8 cellular contexts compared by ENCODE assay signal in genomic region chr1:25616932-25617625, GRCh38. TPM values are rescaled to one million over a fixed set of nuclear protein-coding genes. Genes with fewer than 3 reads are reported as not detected.
A peak's percentile ranks its signal among the peaks of the same experiment; 100 is the strongest.
DNase-seq lines count a peak whose midpoint lies in the region; ATAC-seq, FAIRE-seq and TF ChIP-seq lines count a peak whose summit lies in the region.

No MANE protein-coding gene starts in this region.

- CTCF ChIA-PET in K562 (lab: Yijun Ruan, JAX; ENCODE audit: low intra/inter-chr PET ratio) = no interaction called here

- intact Hi-C loops in K562 (cut with micrococcal nuclease) = no loop called here
- intact Hi-C loops in right lobe of liver (cut with DNase I) = loop anchor here (10.0 kb wide), 1 partner anchor 178 kb away; no protein-coding TSS in a partner anchor
- intact Hi-C loops in transverse colon (cut with DNase I; ENCODE audit: low total_unique reads) = loop anchor here (2.0 to 5.0 kb wide), 2 partner anchors 78 to 125 kb away; no protein-coding TSS in a partner anchor
- intact Hi-C loops in activated T-helper 2 cell treated with anti-CD3 and anti-CD28 coated beads, Interferon-gamma antibody, Interleukin-2, Interleukin-4, amounts not matched to agents 10 μg/mL and 5 μg/mL and 100 μg/mL, durations not matched to agents 14 hours and 24 hours and 36 hours (cut with micrococcal nuclease) = no loop called here

- DNase-seq in Jurkat, Clone E6-1 (ENCODE audit: low read depth, low spot score) = no peak
- DNase-seq in K562 (ENCODE audit: extremely low read depth in 1 of 4, low spot score in 3 of 4) = peak in 2 of 4 experiments; percentile 63
- no peak for DNase-seq in right lobe of liver
- DNase-seq in transverse colon = no peak
- DNase-seq in activated T-helper 2 cell treated with anti-CD3 and anti-CD28 coated beads, Interferon-gamma antibody, Interleukin-2, Interleukin-4, amounts not matched to agents 10 μg/mL and 5 μg/mL and 100 μg/mL, durations not matched to agents 14 hours and 24 hours and 36 hours (ENCODE audit: low spot score) = no peak
- no peak for DNase-seq in NCI-H2171 treated with DMSO at 0.1 percent for 48 hours (lab: John Stamatoyannopoulos, UW)

- ATAC-seq in GM18517 (IDR thresholded peaks at IDR 0.05; ENCODE audit: unreplicated experiment) (peak; percentile 4), K562 (0 out of 3 replicates have a peak, but pooled peaks have one; percentile 4), right lobe of liver (no peak), HG03571 (IDR thresholded peaks at IDR 0.05; ENCODE audit: unreplicated experiment) (no peak)

- no peak for TF ChIP-seq RAD21 in K562 (CRISPR knock-in tag; conservative IDR thresholded peaks at IDR 0.05 in 1 of 2, IDR thresholded peaks at IDR 0.05 in 1 of 2)

- peaks cover 47 to 75% of the 10 kb centered on the region in 2 experiments for H3K27me3 ChIP-seq in K562 (ENCODE audit: control insufficient read depth in 2 of 2, insufficient read depth in 2 of 2, low read length in 2 of 2)
- H3K27me3 ChIP-seq in right lobe of liver = no peaks in the 10 kb centered on the region
- H3K27me3 ChIP-seq in transverse colon = peaks cover 20% of the 10 kb centered on the region

- peaks cover 73% of the 10 kb centered on the region for H3K27me3 Mint-ChIP-seq in activated T-helper 2 cell treated with anti-CD3 and anti-CD28 coated beads, Interferon-gamma antibody, Interleukin-2, Interleukin-4, amounts not matched to agents 10 μg/mL and 5 μg/mL and 100 μg/mL, durations not matched to agents 14 hours and 24 hours and 36 hours (ENCODE audit: low read depth)

- H3K9ac ChIP-seq in K562 (ENCODE audit: insufficient read depth in 1 of 2, low read depth in 2 of 2, low read length in 2 of 2) = peak overlapping the region in 1 of 2 experiments; percentile 89; a peak in 2 of 4 replicates

- in situ Hi-C loops in K562 (cut with MboI) = loop anchor here (10.0 kb wide), 1 partner anchor 388 kb away; no protein-coding TSS in a partner anchor
- in situ Hi-C loops in transverse colon (cut with MboI; ENCODE audit: low pct_ligation_motif_present in 1 of 4, low pct_unique_long_range_greater_than_20kb in 1 of 4, low sequenced_read_pairs in 3 of 4) = loop anchor here in 3 of 4 donors (10.0 to 25.0 kb wide), 2 partner anchors 170 to 178 kb away; no protein-coding TSS in a partner anchor

- no peak for FAIRE-seq in K562 (lab: Jason Lieb, UNC)

- H3K27ac ChIP-seq in K562 (ENCODE audit: extremely low read depth, low read depth, low read length) = no peak overlapping the region
- H3K27ac ChIP-seq in right lobe of liver = peak overlapping the region in 2 of 3 donors; percentile 36 to 54
- peak overlapping the region; percentile 75 to 85 (median 80) for H3K27ac ChIP-seq in transverse colon

- H3K4me2 ChIP-seq in K562 (ENCODE audit: insufficient read depth, low read length) = peak overlapping the region; percentile 57

- H2AFZ ChIP-seq in K562 (ENCODE audit: low read depth, low read length) = peak overlapping the region; percentile 73

- no peaks in the 10 kb centered on the region for H3K36me3 ChIP-seq in K562 (ENCODE audit: control insufficient read depth, insufficient read depth, low read length)
- H3K36me3 ChIP-seq in right lobe of liver = no peaks in the 10 kb centered on the region
- no peaks in the 10 kb centered on the region for H3K36me3 ChIP-seq in transverse colon

- H4K20me1 ChIP-seq in K562 (replicated peaks; ENCODE audit: control insufficient read depth, insufficient read depth, low read length) = peaks cover 16% of the 10 kb centered on the region

- TF ChIP-seq EP300 in K562 (IDR thresholded peaks at IDR 0.05; ENCODE audit: low read length) (no peak), transverse colon (IDR thresholded peaks at IDR 0.05; ENCODE audit: low read depth) (no peak)

- no peaks in the 10 kb centered on the region for H3K36me3 Mint-ChIP-seq in activated T-helper 2 cell treated with anti-CD3 and anti-CD28 coated beads, Interferon-gamma antibody, Interleukin-2, Interleukin-4, amounts not matched to agents 10 μg/mL and 5 μg/mL and 100 μg/mL, durations not matched to agents 14 hours and 24 hours and 36 hours (ENCODE audit: low read depth)

- POLR2A ChIA-PET in K562 (lab: Yijun Ruan, JAX) = interaction anchor here (0.6 kb wide), 1 partner anchor 250 kb away, joined by 3 read pairs; no protein-coding TSS in a partner anchor

- H3K9me3 ChIP-seq in K562 (replicated peaks; ENCODE audit: control insufficient read depth, insufficient read depth, low read depth, low read length) (no peaks in the 10 kb centered on the region), right lobe of liver (no peaks in the 10 kb centered on the region), transverse colon (no peaks in the 10 kb centered on the region)

- no peak overlapping the region for H3K27ac Mint-ChIP-seq in activated T-helper 2 cell treated with anti-CD3 and anti-CD28 coated beads, Interferon-gamma antibody, Interleukin-2, Interleukin-4, amounts not matched to agents 10 μg/mL and 5 μg/mL and 100 μg/mL, durations not matched to agents 14 hours and 24 hours and 36 hours

- peak overlapping the region; percentile 47 for H3K4me3 ChIP-seq in Jurkat, Clone E6-1 (ENCODE audit: low read length)
- H3K4me3 ChIP-seq in K562 (peak overlapping the region; percentile 49), right lobe of liver (peak overlapping the region; percentile 80 to 89 (median 82)), transverse colon (peak overlapping the region; percentile 69 to 97 (median 90))

- H3K4me3 Mint-ChIP-seq in activated T-helper 2 cell treated with anti-CD3 and anti-CD28 coated beads, Interferon-gamma antibody, Interleukin-2, Interleukin-4, amounts not matched to agents 10 μg/mL and 5 μg/mL and 100 μg/mL, durations not matched to agents 14 hours and 24 hours and 36 hours (ENCODE audit: low read depth) = no peak overlapping the region

- H3K79me2 ChIP-seq in K562 (ENCODE audit: control insufficient read depth, insufficient read depth, low read length) = no peaks in the 10 kb centered on the region

- H3K4me1 Mint-ChIP-seq in activated T-helper 2 cell treated with anti-CD3 and anti-CD28 coated beads, Interferon-gamma antibody, Interleukin-2, Interleukin-4, amounts not matched to agents 10 μg/mL and 5 μg/mL and 100 μg/mL, durations not matched to agents 14 hours and 24 hours and 36 hours (ENCODE audit: low read depth) = peaks cover 53% of the 10 kb centered on the region

- no peaks in the 10 kb centered on the region for H3K9me3 Mint-ChIP-seq in activated T-helper 2 cell treated with anti-CD3 and anti-CD28 coated beads, Interferon-gamma antibody, Interleukin-2, Interleukin-4, amounts not matched to agents 10 μg/mL and 5 μg/mL and 100 μg/mL, durations not matched to agents 14 hours and 24 hours and 36 hours

- H3K9me1 ChIP-seq in K562 (ENCODE audit: control insufficient read depth, insufficient read depth, low read length) = peaks cover 5% of the 10 kb centered on the region

- H3K4me1 ChIP-seq in K562 (replicated peaks in 1 of 2; ENCODE audit: control insufficient read depth in 2 of 2, insufficient read depth in 2 of 2, low read length in 2 of 2) = peaks cover 0 to 26% of the 10 kb centered on the region in 2 experiments; a peak in 2 of 5 replicates
- H3K4me1 ChIP-seq in right lobe of liver = peaks cover 0 to 20% (median 8%) of the 10 kb centered on the region in 4 donors
- peaks cover 9 to 45% (median 26%) of the 10 kb centered on the region in 4 donors for H3K4me1 ChIP-seq in transverse colon

- TF ChIP-seq POLR2A in K562 (conservative IDR thresholded peaks at IDR 0.05) (no peak), right lobe of liver (IDR thresholded peaks at IDR 0.05) (no peak), transverse colon (IDR thresholded peaks at IDR 0.05) (no peak)

- 3% methylated on average over 80 of the region's 102 CpGs for WGBS in K562 (ENCODE audit: insufficient coverage, low coverage, missing lambda C conversion rate)
- no CpG with 5 or more reads among the region's 102 CpGs for WGBS in right lobe of liver (ENCODE audit: insufficient coverage, low coverage, low lambda C conversion rate, missing lambda C conversion rate)
- 0% methylated on average over 83 of the region's 102 CpGs; no CpG with 5 or more reads in 1 of the 2 donors for WGBS in transverse colon (ENCODE audit: low coverage in 1 of 2), 2 donors

- TF ChIP-seq CTCF in K562 (IDR thresholded peaks at IDR 0.05 in 2 of 3, conservative IDR thresholded peaks at IDR 0.05 in 1 of 3; ENCODE audit: insufficient read depth in 2 of 3, low read depth in 1 of 3, low read length in 3 of 3) (no peak), right lobe of liver (IDR thresholded peaks at IDR 0.05) (no peak), transverse colon (IDR thresholded peaks at IDR 0.05) (no peak)

- BruUV-seq in K562 (replicated peaks; lab: Mats Ljungman, UMichigan) = no TSS peak

RNA-seq across cellular contexts. Expression of gene MAN1C1, which starts 0.5 kb away (rescaled TPM):
- polyA plus RNA-seq in Jurkat, Clone E6-1 (2012; ENCODE audit: insufficient read depth, insufficient read length) = not detected
- total RNA-seq in K562 (2011; cell fraction: chromatin; rRNA removed; ENCODE audit: low replicate concordance) = 0.19 TPM in 1 of 2 replicates, not detected in the other
- 0.13 and 0.50 TPM in 2 replicates for total RNA-seq in K562 (2011; cell fraction: nucleolus; rRNA removed)
- total RNA-seq in K562 (2011; cell fraction: nucleoplasm; rRNA removed) = 0.22 and 0.46 TPM in 2 replicates
- total RNA-seq in K562 (2014; rRNA removed) = not detected in 2 replicates
- 0.15 TPM in 1 of 2 replicates, not detected in the other for total RNA-seq in K562 (2014; rRNA removed; fragmentation: Illumina TruSeq; extraction: Trizol)
- total RNA-seq in K562 (2015; rRNA removed; fragmentation: Illumina TruSeq; extraction: Trizol) = 0.18 TPM in 1 of 2 replicates, not detected in the other
- total RNA-seq in K562 (2021) = 0.22 and 0.44 TPM in 2 replicates
- 0.06 and 0.11 TPM in 2 replicates for polyA plus RNA-seq in K562 (2011; rRNA removed)
- polyA plus RNA-seq in K562 (2011; cell fraction: cytosol; rRNA removed) = 0.07 TPM in 2 replicates
- polyA plus RNA-seq in K562 (2011; cell fraction: nucleus; rRNA removed) = 0.07 and 0.25 TPM in 2 replicates
- polyA plus RNA-seq in K562 (2012) = 0.07 and 0.53 TPM in 2 replicates
- polyA plus RNA-seq in K562 (2014; fragmentation: Illumina TruSeq; extraction: Trizol) = 0.04 and 0.29 TPM in 2 replicates
- not detected for polyA plus RNA-seq in K562 (2014; fragmentation: Nextera tagmentation; extraction: Ambion mirVana)
- 0.04 TPM in 1 of 2 replicates, not detected in the other for polyA plus RNA-seq in K562 (2014; rRNA removed)
- polyA minus RNA-seq in K562 (2011; rRNA and poly(A)+ RNA removed) = 0.18 TPM in 1 of 2 replicates, not detected in the other
- polyA minus RNA-seq in K562 (2011; cell fraction: cytosol; rRNA and poly(A)+ RNA removed) = not detected in 2 replicates
- polyA minus RNA-seq in K562 (2011; cell fraction: nucleus; rRNA and poly(A)+ RNA removed) = 0.13 TPM in 1 of 2 replicates, not detected in the other
- 10 to 100 TPM; 10.7 to 38.8 (median 21.0) TPM for total RNA-seq in right lobe of liver
- 1 to 10 TPM; 2.4 to 6.8 (median 4.3) TPM for total RNA-seq in transverse colon
- 4.1 and 5.0 TPM in 2 replicates for total RNA-seq in activated T-helper 2 cell treated with anti-CD3 and anti-CD28 coated beads, Interferon-gamma antibody, Interleukin-2, Interleukin-4, amounts not matched to agents 10 μg/mL and 5 μg/mL and 100 μg/mL, durations not matched to agents 14 hours and 24 hours and 36 hours

Comparison
In these comparisons a context has a peak if more than half of its experiments do, and no peak if none do; other contexts are left out.
1. ATAC-seq: peak in GM18517 (single experiment) and K562 (single experiment); none in right lobe of liver (0 of 4) and HG03571 (single experiment).
2. intact Hi-C loops: an anchor here in right lobe of liver (10.0 kb wide) and transverse colon (2.0 to 5.0 kb wide); none called in K562 and activated T-helper 2 cell treated with anti-CD3 and anti-CD28 coated beads, Interferon-gamma antibody, Interleukin-2, Interleukin-4, amounts not matched to agents 10 μg/mL and 5 μg/mL and 100 μg/mL, durations not matched to agents 14 hours and 24 hours and 36 hours.
3. Peak in every context shown above with its lines, with median percentiles within 50 percentile points of each other: H3K4me3 ChIP-seq.